Comparison of ENCODE assay signal across 21 cellular contexts in genomic region chr19:41932259-41933130, GRCh38. TPM values are rescaled to one million over a fixed set of nuclear protein-coding genes. Genes with fewer than 3 reads are reported as not detected.
DNase-seq lines count a peak whose midpoint lies in the region; ATAC-seq and TF ChIP-seq lines count a peak whose summit lies in the region.
"Had no signal": no experiment of that assay in that cellular context is flagged by ENCODE, and none has a peak within 500 bp of the region (broad histone marks: within the 10 kb centered on the region; RNA-seq: fewer than 3 reads in every experiment).

No MANE protein-coding gene starts in this region.

- H3K4me3 Mint-ChIP-seq in activated naive CD4-positive, alpha-beta T cell treated with anti-CD3 and anti-CD28 coated beads, Interleukin-2, amount 10 ng/mL, durations not matched to agents 7 days and 5 days: no peak overlapping the region
- no peak overlapping the region for H3K4me3 Mint-ChIP-seq in endodermal cell
- no peak overlapping the region for H3K4me3 Mint-ChIP-seq in stimulated activated memory B cell treated with anti-CD40 and anti-IgM and Interleukin-4, amounts not matched to agents 10 μg/mL and 1 μg/mL and 100 μg/mL, for 72 hours
- H3K4me3 Mint-ChIP-seq in activated T-helper 1 cell treated with anti-CD3 and anti-CD28 coated beads, Interleukin-12 subunit alpha, Interleukin-12 subunit beta, Interleukin-2, Interleukin-4 antibody, amounts not matched to agents 30 ng/mL and 10 ng/mL and 1 ng/mL, durations not matched to agents 14 hours and 24 hours and 36 hours: no peak overlapping the region
- H3K4me3 Mint-ChIP-seq: stimulated activated naive CD8-positive, alpha-beta T cell treated with anti-CD3 and anti-CD28 coated beads, Interleukin-15, Interleukin-2, amounts not matched to agents 100 ng/mL and 50 ng/mL, for 24 hours had no signal

- POLR2A ChIA-PET in IMR-90 (lab: Charles Lee; ENCODE audit: unreplicated experiment): no interaction called here

- peak overlapping the region; percentile 62 for H2AFZ ChIP-seq in IMR-90 (replicated peaks; ENCODE audit: low read length, poor library complexity)

- no peak overlapping the region for H2BK15ac ChIP-seq in IMR-90 (ENCODE audit: low read depth, low read length)

- peaks cover 75% of the 10 kb centered on the region for H3K27me3 ChIP-seq in IMR-90 (ENCODE audit: control insufficient read depth, insufficient read depth, low read length)
- peaks cover 97% of the 10 kb centered on the region for H3K27me3 ChIP-seq in endodermal cell (ENCODE audit: control insufficient read depth, insufficient read depth, low read length, poor library complexity, severe bottlenecking)

- H3K9me3 ChIP-seq in IMR-90 (ENCODE audit: control insufficient read depth, insufficient read depth, low read length) (no peaks in the 10 kb centered on the region), endodermal cell (ENCODE audit: control insufficient read depth, low read length) (peaks cover 5% of the 10 kb centered on the region)
- H3K9me3 ChIP-seq: breast epithelium, esophagus muscularis mucosa, heart left ventricle, upper lobe of right lung had no signal

- no peak overlapping the region for H2BK120ac ChIP-seq in IMR-90 (ENCODE audit: low read depth, low read length)

- no TSS peak for BruUV-seq in IMR-90 (replicated peaks; lab: Mats Ljungman, UMichigan)

- TF ChIP-seq CTCF in IMR-90 (conservative IDR thresholded peaks at IDR 0.05; ENCODE audit: low read depth, low read length) (no peak), endodermal cell (conservative IDR thresholded peaks at IDR 0.05) (no peak)

- peak overlapping the region; percentile 55 for H2AK9ac ChIP-seq in IMR-90 (replicated peaks; ENCODE audit: low read depth, low read length, poor library complexity)

- H3K36me3 ChIP-seq in IMR-90 (ENCODE audit: control insufficient read depth, insufficient read depth, low read length) (no peaks in the 10 kb centered on the region), endodermal cell (ENCODE audit: control insufficient read depth, insufficient read depth, low read length) (no peaks in the 10 kb centered on the region)
- H3K36me3 ChIP-seq: breast epithelium, esophagus muscularis mucosa, heart left ventricle, upper lobe of right lung had no signal

- in situ Hi-C loops in IMR-90 (cut with MboI; ENCODE audit: low sequenced_read_pairs): no loop called here

- CTCF ChIA-PET in activated naive CD4-positive, alpha-beta T cell treated with anti-CD3 and anti-CD28 coated beads, Interleukin-2, amount 10 ng/mL, durations not matched to agents 7 days and 5 days (lab: Charles Lee): interaction anchor here (0.7 to 1.0 kb wide), 2 partner anchors 59 to 60 kb away, joined by 3 to 4 read pairs; no protein-coding TSS in a partner anchor
- CTCF ChIA-PET in IMR-90 (lab: Yijun Ruan, JAX): no interaction called here

- no peak for TF ChIP-seq POLR2A in IMR-90 (IDR thresholded peaks at IDR 0.05; ENCODE audit: low read depth, low read length)

- dilution Hi-C loops in IMR-90 (cut with HindIII; ENCODE audit: low sequenced_read_pairs, unreplicated experiment): no loop called here

- TF ChIP-seq RAD21 in IMR-90 (IDR thresholded peaks at IDR 0.05; ENCODE audit: low read length): no peak

- H3K23ac ChIP-seq in IMR-90 (ENCODE audit: low read depth, low read length): no peak overlapping the region

- no peak overlapping the region for H3K56ac ChIP-seq in IMR-90 (ENCODE audit: extremely low read depth, insufficient read depth, low read length)

- no peak overlapping the region for H4K91ac ChIP-seq in IMR-90 (ENCODE audit: insufficient read depth, low read depth, low read length)

- intact Hi-C loops in IMR-90 (cut with micrococcal nuclease): loop anchor here (5.0 kb wide), 1 partner anchor 50 kb away; the partner anchor contains the start of gene ARHGEF1
- intact Hi-C loops in activated T-helper 1 cell treated with anti-CD3 and anti-CD28 coated beads, Interleukin-12 subunit alpha, Interleukin-12 subunit beta, Interleukin-2, Interleukin-4 antibody, amounts not matched to agents 30 ng/mL and 10 ng/mL and 1 ng/mL, durations not matched to agents 14 hours and 24 hours and 36 hours (cut with micrococcal nuclease): no loop called here

- no peak for DNase-seq in activated naive CD4-positive, alpha-beta T cell treated with anti-CD3 and anti-CD28 coated beads, Interleukin-2, amount 10 ng/mL, durations not matched to agents 7 days and 5 days
- DNase-seq in activated naive CD4-positive, alpha-beta T cell treated with anti-CD3 and anti-CD28 coated beads, Interleukin-2, amount 50 U/mL, for 16 hours: no peak
- DNase-seq in IMR-90: no peak
- DNase-seq in endodermal cell: peak; percentile 63
- DNase-seq in UCSD-AML1 (lab: John Stamatoyannopoulos, UW; ENCODE audit: unreplicated experiment): no peak
- no peak for DNase-seq in hippocampal formation (lab: John Stamatoyannopoulos, UW)
- DNase-seq in activated T-helper 1 cell treated with anti-CD3 and anti-CD28 coated beads, Interleukin-12 subunit alpha, Interleukin-12 subunit beta, Interleukin-2, Interleukin-4 antibody, amounts not matched to agents 30 ng/mL and 10 ng/mL and 1 ng/mL, durations not matched to agents 14 hours and 24 hours and 36 hours (ENCODE audit: low spot score): no peak
- DNase-seq: dorsolateral prefrontal cortex, EL, heart left ventricle, mammary epithelial cell, NCI-H2029 treated with DMSO at 0.1 percent for 48 hours, upper lobe of right lung had no signal

- no peak overlapping the region for H3K4me2 ChIP-seq in IMR-90 (ENCODE audit: low read depth, low read length)

- no peaks in the 10 kb centered on the region for H3K36me3 Mint-ChIP-seq in activated naive CD4-positive, alpha-beta T cell treated with anti-CD3 and anti-CD28 coated beads, Interleukin-2, amount 10 ng/mL, durations not matched to agents 7 days and 5 days
- no peaks in the 10 kb centered on the region for H3K36me3 Mint-ChIP-seq in endodermal cell (ENCODE audit: low read depth)
- H3K36me3 Mint-ChIP-seq in stimulated activated memory B cell treated with anti-CD40 and anti-IgM and Interleukin-4, amounts not matched to agents 10 μg/mL and 1 μg/mL and 100 μg/mL, for 72 hours: no peaks in the 10 kb centered on the region
- H3K36me3 Mint-ChIP-seq in activated T-helper 1 cell treated with anti-CD3 and anti-CD28 coated beads, Interleukin-12 subunit alpha, Interleukin-12 subunit beta, Interleukin-2, Interleukin-4 antibody, amounts not matched to agents 30 ng/mL and 10 ng/mL and 1 ng/mL, durations not matched to agents 14 hours and 24 hours and 36 hours (ENCODE audit: low read depth): no peaks in the 10 kb centered on the region

- H2BK5ac ChIP-seq in IMR-90 (ENCODE audit: low read depth, low read length, poor library complexity, severe bottlenecking): no peak overlapping the region

- H3K4me1 ChIP-seq in IMR-90 (ENCODE audit: control insufficient read depth, insufficient read depth, low read length) (peaks cover 17% of the 10 kb centered on the region), endodermal cell (ENCODE audit: control insufficient read depth, insufficient read depth, low read length) (no peaks in the 10 kb centered on the region)

- H3K27ac Mint-ChIP-seq in activated naive CD4-positive, alpha-beta T cell treated with anti-CD3 and anti-CD28 coated beads, Interleukin-2, amount 10 ng/mL, durations not matched to agents 7 days and 5 days: peak overlapping the region; percentile 46
- no peak overlapping the region for H3K27ac Mint-ChIP-seq in endodermal cell
- H3K27ac Mint-ChIP-seq in stimulated activated memory B cell treated with anti-CD40 and anti-IgM and Interleukin-4, amounts not matched to agents 10 μg/mL and 1 μg/mL and 100 μg/mL, for 72 hours: peak overlapping the region; percentile 76
- no peak overlapping the region for H3K27ac Mint-ChIP-seq in activated T-helper 1 cell treated with anti-CD3 and anti-CD28 coated beads, Interleukin-12 subunit alpha, Interleukin-12 subunit beta, Interleukin-2, Interleukin-4 antibody, amounts not matched to agents 30 ng/mL and 10 ng/mL and 1 ng/mL, durations not matched to agents 14 hours and 24 hours and 36 hours

- H3K9ac ChIP-seq in IMR-90 (ENCODE audit: low read depth, low read length) (no peak overlapping the region), endodermal cell (ENCODE audit: extremely low read depth, low read length, poor library complexity, severe bottlenecking) (no peak overlapping the region)

- H3K9me3 Mint-ChIP-seq in activated naive CD4-positive, alpha-beta T cell treated with anti-CD3 and anti-CD28 coated beads, Interleukin-2, amount 10 ng/mL, durations not matched to agents 7 days and 5 days: no peaks in the 10 kb centered on the region
- H3K9me3 Mint-ChIP-seq in endodermal cell: peaks cover 8% of the 10 kb centered on the region
- no peaks in the 10 kb centered on the region for H3K9me3 Mint-ChIP-seq in stimulated activated memory B cell treated with anti-CD40 and anti-IgM and Interleukin-4, amounts not matched to agents 10 μg/mL and 1 μg/mL and 100 μg/mL, for 72 hours
- no peaks in the 10 kb centered on the region for H3K9me3 Mint-ChIP-seq in activated T-helper 1 cell treated with anti-CD3 and anti-CD28 coated beads, Interleukin-12 subunit alpha, Interleukin-12 subunit beta, Interleukin-2, Interleukin-4 antibody, amounts not matched to agents 30 ng/mL and 10 ng/mL and 1 ng/mL, durations not matched to agents 14 hours and 24 hours and 36 hours
- H3K9me3 Mint-ChIP-seq: stimulated activated naive CD8-positive, alpha-beta T cell treated with anti-CD3 and anti-CD28 coated beads, Interleukin-15, Interleukin-2, amounts not matched to agents 100 ng/mL and 50 ng/mL, for 24 hours had no signal

- no peak overlapping the region for H4K8ac ChIP-seq in IMR-90 (ENCODE audit: low read depth in 2 of 2, low read length in 2 of 2)

- no peak overlapping the region for H3K14ac ChIP-seq in IMR-90 (replicated peaks; ENCODE audit: low read depth, low read length)

- H2AK5ac ChIP-seq in IMR-90 (ENCODE audit: low read depth, low read length): no peak overlapping the region

- H3K27ac ChIP-seq in IMR-90 (ENCODE audit: insufficient read depth, low read length) (no peak overlapping the region), endodermal cell (ENCODE audit: low read depth, low read length) (no peak overlapping the region)
- H3K27ac ChIP-seq: breast epithelium, dorsolateral prefrontal cortex, esophagus muscularis mucosa, heart left ventricle, upper lobe of right lung, VCaP had no signal

- no peaks in the 10 kb centered on the region; the same call in 1 of the 2 replicates for H3K9me1 ChIP-seq in IMR-90 (ENCODE audit: insufficient read depth, low read length)

- H3K4me1 Mint-ChIP-seq in activated naive CD4-positive, alpha-beta T cell treated with anti-CD3 and anti-CD28 coated beads, Interleukin-2, amount 10 ng/mL, durations not matched to agents 7 days and 5 days: peaks cover 45% of the 10 kb centered on the region
- peaks cover 18% of the 10 kb centered on the region for H3K4me1 Mint-ChIP-seq in endodermal cell
- H3K4me1 Mint-ChIP-seq in stimulated activated memory B cell treated with anti-CD40 and anti-IgM and Interleukin-4, amounts not matched to agents 10 μg/mL and 1 μg/mL and 100 μg/mL, for 72 hours: peaks cover 66% of the 10 kb centered on the region
- peaks cover 52% of the 10 kb centered on the region for H3K4me1 Mint-ChIP-seq in activated T-helper 1 cell treated with anti-CD3 and anti-CD28 coated beads, Interleukin-12 subunit alpha, Interleukin-12 subunit beta, Interleukin-2, Interleukin-4 antibody, amounts not matched to agents 30 ng/mL and 10 ng/mL and 1 ng/mL, durations not matched to agents 14 hours and 24 hours and 36 hours (ENCODE audit: low read depth)

- ATAC-seq in IMR-90 (ENCODE audit: low read depth): 0 out of 2 replicates have a peak, but pooled peaks have one; percentile 9
- ATAC-seq in stimulated activated memory B cell treated with anti-CD40 and anti-IgM and Interleukin-4, amounts not matched to agents 10 μg/mL and 1 μg/mL and 100 μg/mL, for 72 hours: no peak
- ATAC-seq: upper lobe of right lung had no signal

- H4K20me1 ChIP-seq in IMR-90 (ENCODE audit: insufficient read depth, low read length): peaks cover 10% of the 10 kb centered on the region

- 14% methylated on average over 10 of the region's 26 CpGs; no CpG with 5 or more reads in 1 of the 2 experiments for WGBS in IMR-90 (ENCODE audit: extremely low coverage in 2 of 2, insufficient read length in 1 of 2), 2 experiments
- WGBS in endodermal cell (ENCODE audit: insufficient coverage in 1 of 2, insufficient read length in 1 of 2), 2 experiments: 45 to 50% methylated on average over 17 to 26 of the region's 26 CpGs

- no peak overlapping the region for H3K4me3 ChIP-seq in IMR-90 (ENCODE audit: insufficient read depth, low read depth, low read length)
- no peak overlapping the region for H3K4me3 ChIP-seq in endodermal cell (ENCODE audit: low read length)
- H3K4me3 ChIP-seq: breast epithelium, esophagus muscularis mucosa, heart left ventricle, upper lobe of right lung had no signal

- no peak overlapping the region for H3K4ac ChIP-seq in IMR-90 (ENCODE audit: low read depth, low read length)

- no peak overlapping the region for H3K18ac ChIP-seq in IMR-90 (ENCODE audit: low read depth, low read length)

- no peak overlapping the region for H4K5ac ChIP-seq in IMR-90 (ENCODE audit: low read depth, low read length)

- H3K27me3 Mint-ChIP-seq in activated naive CD4-positive, alpha-beta T cell treated with anti-CD3 and anti-CD28 coated beads, Interleukin-2, amount 10 ng/mL, durations not matched to agents 7 days and 5 days: peaks cover 79% of the 10 kb centered on the region
- peaks cover 90% of the 10 kb centered on the region for H3K27me3 Mint-ChIP-seq in endodermal cell (ENCODE audit: insufficient read depth)
- H3K27me3 Mint-ChIP-seq in stimulated activated memory B cell treated with anti-CD40 and anti-IgM and Interleukin-4, amounts not matched to agents 10 μg/mL and 1 μg/mL and 100 μg/mL, for 72 hours: peaks cover 12% of the 10 kb centered on the region
- peaks cover 24% of the 10 kb centered on the region for H3K27me3 Mint-ChIP-seq in activated T-helper 1 cell treated with anti-CD3 and anti-CD28 coated beads, Interleukin-12 subunit alpha, Interleukin-12 subunit beta, Interleukin-2, Interleukin-4 antibody, amounts not matched to agents 30 ng/mL and 10 ng/mL and 1 ng/mL, durations not matched to agents 14 hours and 24 hours and 36 hours (ENCODE audit: insufficient read depth)

- no peaks in the 10 kb centered on the region for H3K79me1 ChIP-seq in IMR-90 (ENCODE audit: low read depth in 1 of 2, low read length in 2 of 2)

- H2BK20ac ChIP-seq in IMR-90 (ENCODE audit: low read depth, low read length): no peak overlapping the region

RNA-seq across cellular contexts. Expression of gene ERFL, which starts 4.2 kb away (rescaled TPM):
- total RNA-seq in IMR-90 (2012; rRNA removed) (not detected in 2 replicates), endodermal cell (under 1 TPM; 0.13 to 0.53 TPM)
- polyA plus RNA-seq in IMR-90 (2012; rRNA removed): 0.09 TPM in 1 of 2 replicates, not detected in the other
- 0.02 and 0.08 TPM in 2 replicates for polyA plus RNA-seq in IMR-90 (2012; cell fraction: cytosol; rRNA removed)
- 0.26 and 0.53 TPM in 2 replicates for polyA plus RNA-seq in IMR-90 (2012; cell fraction: nucleus; rRNA removed; ENCODE audit: low replicate concordance)
- 0.25 TPM for polyA plus RNA-seq in endodermal cell (2013, experiment 1 of 2)
- 0.29 TPM for polyA plus RNA-seq in endodermal cell (2013, experiment 2 of 2)
- 3.1 TPM in 2 replicates for total RNA-seq in activated T-helper 1 cell treated with anti-CD3 and anti-CD28 coated beads, Interleukin-12 subunit alpha, Interleukin-12 subunit beta, Interleukin-2, Interleukin-4 antibody, amounts not matched to agents 30 ng/mL and 10 ng/mL and 1 ng/mL, durations not matched to agents 14 hours and 24 hours and 36 hours
- total RNA-seq: mammary epithelial cell, MCF 10A, RPMI7951 had no signal
- polyA plus RNA-seq: heart left ventricle had no signal

RNA-seq across cellular contexts. Expression of gene RABAC1, which starts 26.6 kb away (rescaled TPM):
- total RNA-seq in IMR-90 (2012; rRNA removed): 117 and 145 TPM in 2 replicates
- 276 and 320 TPM in 2 replicates for polyA plus RNA-seq in IMR-90 (2012; rRNA removed)
- 632 and 774 TPM in 2 replicates for polyA plus RNA-seq in IMR-90 (2012; cell fraction: cytosol; rRNA removed)
- polyA plus RNA-seq in IMR-90 (2012; cell fraction: nucleus; rRNA removed; ENCODE audit: low replicate concordance): 305 and 429 TPM in 2 replicates
- 100 to 1,000 TPM; 114 to 122 TPM for total RNA-seq in endodermal cell
- polyA plus RNA-seq in endodermal cell (2013, experiment 1 of 2): 91.4 TPM
- 79.9 TPM for polyA plus RNA-seq in endodermal cell (2013, experiment 2 of 2)
- 36.2 and 41.3 TPM in 2 replicates for total RNA-seq in activated T-helper 1 cell treated with anti-CD3 and anti-CD28 coated beads, Interleukin-12 subunit alpha, Interleukin-12 subunit beta, Interleukin-2, Interleukin-4 antibody, amounts not matched to agents 30 ng/mL and 10 ng/mL and 1 ng/mL, durations not matched to agents 14 hours and 24 hours and 36 hours

RNA-seq across cellular contexts. Expression of gene ARHGEF1, which starts 49.5 kb away (rescaled TPM):
- 11.5 and 12.5 TPM in 2 replicates for total RNA-seq in IMR-90 (2012; rRNA removed)
- polyA plus RNA-seq in IMR-90 (2012; rRNA removed): 47.1 and 51.2 TPM in 2 replicates
- polyA plus RNA-seq in IMR-90 (2012; cell fraction: cytosol; rRNA removed): 42.5 and 58.8 TPM in 2 replicates
- 228 and 380 TPM in 2 replicates for polyA plus RNA-seq in IMR-90 (2012; cell fraction: nucleus; rRNA removed; ENCODE audit: low replicate concordance)
- total RNA-seq in endodermal cell: 100 to 1,000 TPM in 1 of 2 donors, 10 to 100 TPM in 1; 89.9 to 116 TPM
- 48.7 TPM for polyA plus RNA-seq in endodermal cell (2013, experiment 1 of 2)
- polyA plus RNA-seq in endodermal cell (2013, experiment 2 of 2): 35.1 TPM
- total RNA-seq in activated T-helper 1 cell treated with anti-CD3 and anti-CD28 coated beads, Interleukin-12 subunit alpha, Interleukin-12 subunit beta, Interleukin-2, Interleukin-4 antibody, amounts not matched to agents 30 ng/mL and 10 ng/mL and 1 ng/mL, durations not matched to agents 14 hours and 24 hours and 36 hours: 386 and 392 TPM in 2 replicates

RNA-seq across cellular contexts. Expression of gene CD79A, which starts 55.4 kb away (rescaled TPM):
- total RNA-seq in IMR-90 (2012; rRNA removed): not detected in 2 replicates
- 0.19 and 0.24 TPM in 2 replicates for polyA plus RNA-seq in IMR-90 (2012; rRNA removed)
- 0.10 and 0.37 TPM in 2 replicates for polyA plus RNA-seq in IMR-90 (2012; cell fraction: cytosol; rRNA removed)
- polyA plus RNA-seq in IMR-90 (2012; cell fraction: nucleus; rRNA removed; ENCODE audit: low replicate concordance): 0.06 and 0.25 TPM in 2 replicates
- total RNA-seq in endodermal cell: not detected
- 0.43 TPM for polyA plus RNA-seq in endodermal cell (2013, experiment 1 of 2)
- 0.58 TPM for polyA plus RNA-seq in endodermal cell (2013, experiment 2 of 2)
- total RNA-seq in activated T-helper 1 cell treated with anti-CD3 and anti-CD28 coated beads, Interleukin-12 subunit alpha, Interleukin-12 subunit beta, Interleukin-2, Interleukin-4 antibody, amounts not matched to agents 30 ng/mL and 10 ng/mL and 1 ng/mL, durations not matched to agents 14 hours and 24 hours and 36 hours: 2.7 and 2.9 TPM in 2 replicates
- total RNA-seq: MCF 10A, RPMI7951 had no signal
- polyA plus RNA-seq: neural cell had no signal

Comparison
In these comparisons a context has a peak if more than half of its experiments do, and no peak if none do; other contexts are left out.
1. H3K27ac Mint-ChIP-seq: peak in activated naive CD4-positive, alpha-beta T cell treated with anti-CD3 and anti-CD28 coated beads, Interleukin-2, amount 10 ng/mL, durations not matched to agents 7 days and 5 days (single experiment) and stimulated activated memory B cell treated with anti-CD40 and anti-IgM and Interleukin-4, amounts not matched to agents 10 μg/mL and 1 μg/mL and 100 μg/mL, for 72 hours (single experiment); none in endodermal cell (single experiment) and activated T-helper 1 cell treated with anti-CD3 and anti-CD28 coated beads, Interleukin-12 subunit alpha, Interleukin-12 subunit beta, Interleukin-2, Interleukin-4 antibody, amounts not matched to agents 30 ng/mL and 10 ng/mL and 1 ng/mL, durations not matched to agents 14 hours and 24 hours and 36 hours (single experiment).